Comparison of ENCODE assay signal across 8 cellular contexts in genomic region chr12:122865268-122866231, GRCh38. TPM values are rescaled to one million over a fixed set of nuclear protein-coding genes. Genes with fewer than 3 reads are reported as not detected.
A peak's percentile ranks its signal among the peaks of the same experiment; 100 is the strongest.
DNase-seq lines count a peak whose midpoint lies in the region; ATAC-seq and TF ChIP-seq lines count a peak whose summit lies in the region.

No MANE protein-coding gene starts in this region.

- intact Hi-C loops in dorsolateral prefrontal cortex (cut with DNase I), result loop anchor here in 1 of 2 donors (10.0 kb wide), 1 partner anchor 369 kb away; the partner anchor contains the start of genes MPHOSPH9 and MTRFR

- peak overlapping the region in 1 of 10 donors; percentile 24 for H3K4me3 Mint-ChIP-seq in naive thymus-derived CD8-positive, alpha-beta T cell

- H3K4me3 ChIP-seq in LNCaP clone FGC (ENCODE audit: low read depth, low read length) (no peak overlapping the region), dorsolateral prefrontal cortex (no peak overlapping the region)

- H3K36me3 Mint-ChIP-seq in naive thymus-derived CD8-positive, alpha-beta T cell, result peaks cover 0 to 57% (median 11%) of the 10 kb centered on the region in 3 donors

- ATAC-seq in naive thymus-derived CD8-positive, alpha-beta T cell, result peak; percentile 24 to 54
- no peak for ATAC-seq in HG02678 (IDR thresholded peaks at IDR 0.05; ENCODE audit: unreplicated experiment)
- ATAC-seq in GM18870 (IDR thresholded peaks at IDR 0.05; ENCODE audit: unreplicated experiment), result no peak
- ATAC-seq in HG03025 (IDR thresholded peaks at IDR 0.05; ENCODE audit: low FRiP score, unreplicated experiment), result no peak

- DNase-seq in D341Med (ENCODE audit: low spot score), result peak; percentile 65
- no peak for DNase-seq in LNCaP clone FGC (ENCODE audit: low read depth)
- DNase-seq in dorsolateral prefrontal cortex, result peak in 9 of 10 donors; percentile 26 to 71 (median 49)
- no peak for DNase-seq in naive thymus-derived CD8-positive, alpha-beta T cell
- no peak for DNase-seq in activated gamma-delta T cell (lab: John Stamatoyannopoulos, UW)

- TF ChIP-seq CTCF in LNCaP clone FGC (IDR thresholded peaks at IDR 0.05; ENCODE audit: control insufficient read depth, extremely low read depth, insufficient read depth) (peak; percentile 64), dorsolateral prefrontal cortex (IDR thresholded peaks at IDR 0.05 in 54 of 56, conservative IDR thresholded peaks at IDR 0.05 in 2 of 56; ENCODE audit: low read depth in 1 of 56, partially characterized antibody in 56 of 56) (peak in 35 of 56 donors; percentile 17 to 53 (median 33))

- peak overlapping the region; percentile 1 to 92 (median 79) for H3K27ac ChIP-seq in dorsolateral prefrontal cortex

- H3K27me3 ChIP-seq in dorsolateral prefrontal cortex, result no peaks in the 10 kb centered on the region

- H3K4me1 Mint-ChIP-seq in naive thymus-derived CD8-positive, alpha-beta T cell, result peaks cover under 1 to 39% (median 12%) of the 10 kb centered on the region in 4 donors

- no peaks in the 10 kb centered on the region for H3K27me3 Mint-ChIP-seq in naive thymus-derived CD8-positive, alpha-beta T cell

- POLR2A ChIA-PET in naive thymus-derived CD8-positive, alpha-beta T cell (lab: Charles Lee), result interaction anchor here (0.7 to 1.7 kb wide), 3 partner anchors 24 to 34 kb away, joined by 3 to 6 read pairs (median 3); no protein-coding TSS in a partner anchor

- no peaks in the 10 kb centered on the region for H3K9me3 Mint-ChIP-seq in naive thymus-derived CD8-positive, alpha-beta T cell

- peak overlapping the region in 9 of 10 donors; percentile 13 to 89 (median 65) for H3K27ac Mint-ChIP-seq in naive thymus-derived CD8-positive, alpha-beta T cell

RNA-seq across cellular contexts. Expression of gene HIP1R, which starts 30.3 kb away (rescaled TPM):
- total RNA-seq in dorsolateral prefrontal cortex, result 100 to 1,000 TPM in 104 of 120 experiments, 10 to 100 TPM in 16; 38.9 to 309 (median 147) TPM
- total RNA-seq in naive thymus-derived CD8-positive, alpha-beta T cell, result 100 to 1,000 TPM; 142 to 144 TPM
- 10 to 100 TPM in 2 of 3 donors, 1 to 10 TPM in 1; 4.7 to 16.7 (median 12.9) TPM for polyA plus RNA-seq in naive thymus-derived CD8-positive, alpha-beta T cell

RNA-seq across cellular contexts. Expression of gene VPS37B, which starts 30.4 kb away (rescaled TPM):
- 10 to 100 TPM; 15.8 to 35.3 (median 22.0) TPM for total RNA-seq in dorsolateral prefrontal cortex
- total RNA-seq in naive thymus-derived CD8-positive, alpha-beta T cell, result 10 to 100 TPM; 36.4 to 37.2 TPM
- polyA plus RNA-seq in naive thymus-derived CD8-positive, alpha-beta T cell, result 10 to 100 TPM; 15.2 to 19.4 (median 19.3) TPM

Comparison
In these comparisons a context has a peak if more than half of its experiments do, and no peak if none do; other contexts are left out.
1. DNase-seq: peak in D341Med (single experiment) and dorsolateral prefrontal cortex (9 of 10); none in LNCaP clone FGC (single experiment), naive thymus-derived CD8-positive, alpha-beta T cell (0 of 10) and activated gamma-delta T cell (single experiment).
2. ATAC-seq: peak in naive thymus-derived CD8-positive, alpha-beta T cell (2 of 2); none in HG02678 (single experiment), GM18870 (single experiment) and HG03025 (single experiment).